Comparison of ENCODE assay signal across 8 cellular contexts in genomic region chr13:37869756-37870488, GRCh38. TPM values are rescaled to one million over a fixed set of nuclear protein-coding genes. Genes with fewer than 3 reads are reported as not detected.
DNase-seq lines count a peak whose midpoint lies in the region; ATAC-seq lines count a peak whose summit lies in the region.

TRPC4 (minus strand) TSS chr13:37869772; CDS start chr13:37783333, 86,439 bp downstream.

- DNase-seq in Daoy (ENCODE audit: low read depth) (peak; percentile 6), NCI-H1092 treated with DMSO at 0.1 percent for 48 hours (lab: John Stamatoyannopoulos, UW) (peak; percentile 46), hepatic stellate cell (ENCODE audit: low spot score) (peak; percentile 66), retina (peak; percentile 85), HuH-7 (ENCODE audit: low spot score) (no peak), LoVo (ENCODE audit: low spot score) (no peak)

- peak within 1 kb of the TSS; percentile 44 for H3K27ac ChIP-seq in angular gyrus (ENCODE audit: low read depth, low read length)

- no peak for ATAC-seq in HG03045 (IDR thresholded peaks at IDR 0.05; ENCODE audit: unreplicated experiment)

RNA-seq across cellular contexts. Expression of gene TRPC4, which starts in this region (rescaled TPM):
- total RNA-seq in Daoy (2014; rRNA removed; shearing (Covaris generic)), result 0.34 TPM in 1 of 2 replicates, not detected in the other

Comparison
In these comparisons a context has a peak if more than half of its experiments do, and no peak if none do; other contexts are left out.
1. Peak in DNase-seq in Daoy; RNA of the gene not detected or under 1 TPM.
2. DNase-seq: peak in NCI-H1092 treated with DMSO at 0.1 percent for 48 hours (single experiment), hepatic stellate cell (single experiment) and retina (single experiment); none in HuH-7 (single experiment) and LoVo (single experiment).